In genomic region chr1:8167936-8168335, GRCh38 we compare ENCODE assay signal across 2 cellular contexts.
TF ChIP-seq lines count a peak whose summit lies in the region.

No MANE protein-coding gene starts in this region.

TF ChIP-seq in HCT116, 20 proteins besides CTCF, POLR2A, EP300 and RAD21:
- TF ChIP-seq CEBPB (IDR thresholded peaks at IDR 0.05; ENCODE audit: low read depth) (no peak), EGR1 (IDR thresholded peaks at IDR 0.05; ENCODE audit: low read depth) (no peak), TCF7L2 (IDR thresholded peaks at IDR 0.05; ENCODE audit: borderline replicate concordance, extremely low read depth, insufficient read depth, insufficient read length) (no peak), SP1 (IDR thresholded peaks at IDR 0.05; ENCODE audit: low read depth) (no peak), ZFX (IDR thresholded peaks at IDR 0.05) (no peak), JUND (IDR thresholded peaks at IDR 0.05) (no peak), ZBTB33 (IDR thresholded peaks at IDR 0.05; ENCODE audit: extremely low read depth, insufficient replicate concordance, low read length) (no peak), ELF1 (IDR thresholded peaks at IDR 0.05; ENCODE audit: borderline replicate concordance, low read depth) (no peak), SRF (IDR thresholded peaks at IDR 0.05; ENCODE audit: low read depth) (no peak), ZNF274 (IDR thresholded peaks at IDR 0.05; ENCODE audit: low read depth, low read length) (no peak), REST (IDR thresholded peaks at IDR 0.05; ENCODE audit: low read depth) (no peak), SIN3A (IDR thresholded peaks at IDR 0.05; ENCODE audit: low read depth) (no peak), YY1 (IDR thresholded peaks at IDR 0.05; ENCODE audit: extremely low read depth, insufficient replicate concordance, low read depth, low read length) (no peak), FOSL1 (IDR thresholded peaks at IDR 0.05; ENCODE audit: low read depth) (no peak), EZH2phosphoT487 (IDR thresholded peaks at IDR 0.05; ENCODE audit: borderline replicate concordance) (no peak), CBX3 (IDR thresholded peaks at IDR 0.05; ENCODE audit: low read depth) (no peak)
- TF ChIP-seq, protein P1, sequence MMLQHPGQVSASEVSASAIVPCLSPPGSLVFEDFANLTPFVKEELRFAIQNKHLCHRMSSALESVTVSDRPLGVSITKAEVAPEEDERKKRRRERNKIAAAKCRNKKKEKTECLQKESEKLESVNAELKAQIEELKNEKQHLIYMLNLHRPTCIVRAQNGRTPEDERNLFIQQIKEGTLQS (IDR thresholded peaks at IDR 0.05), result no peak

TF ChIP-seq in HepG2, 621 proteins besides CTCF, POLR2A, EP300 and RAD21:
- TF ChIP-seq ZNF687 (CRISPR knock-in tag; IDR thresholded peaks at IDR 0.05) (peak; percentile 39), ZNF292 (CRISPR knock-in tag; IDR thresholded peaks at IDR 0.05; ENCODE audit: borderline replicate concordance, low read depth) (no peak)
